10 cellular contexts compared by ENCODE assay signal in genomic region chr17:38728290-38728831, GRCh38. TPM values are rescaled to one million over a fixed set of nuclear protein-coding genes. Genes with fewer than 3 reads are reported as not detected.
DNase-seq lines count a peak whose midpoint lies in the region; ATAC-seq lines count a peak whose summit lies in the region.
"Had no signal": no experiment of that assay in that cellular context is flagged by ENCODE, and none has a peak within 500 bp of the region (broad histone marks: within the 10 kb centered on the region; RNA-seq: fewer than 3 reads in every experiment).

No MANE protein-coding gene starts in this region.

- H3K27ac Mint-ChIP-seq in stimulated activated naive B cell treated with anti-CD40 and anti-IgM and Interleukin-4, amounts not matched to agents 10 μg/mL and 1 μg/mL and 100 μg/mL, for 72 hours = peak overlapping the region; percentile 86

- H3K4me3 ChIP-seq in Karpas-422 (ENCODE audit: low read length) = no peak overlapping the region
- H3K4me3 ChIP-seq in effector memory CD4-positive, alpha-beta T cell (ENCODE audit: insufficient read depth, low read depth, low read length, poor library complexity, severe bottlenecking) = peak overlapping the region; percentile 27
- H3K4me3 ChIP-seq: SJSA1 had no signal

- DNase-seq in Karpas-422 = no peak
- DNase-seq in activated CD4-positive, alpha-beta T cell treated with anti-CD3 and anti-CD28 coated beads for 48 hours = peak; percentile 65
- peak; percentile 60 to 68 (median 64) for DNase-seq in effector memory CD4-positive, alpha-beta T cell
- DNase-seq in stimulated activated naive B cell treated with anti-CD40 and anti-IgM and Interleukin-4, amounts not matched to agents 10 μg/mL and 1 μg/mL and 100 μg/mL, for 72 hours = no peak
- no peak for DNase-seq in NCI-H748 (lab: John Stamatoyannopoulos, UW; ENCODE audit: unreplicated experiment)
- DNase-seq in inferior parietal cortex (ENCODE audit: extremely low spot score) = no peak
- DNase-seq in kidney glomerular epithelial cell (lab: John Stamatoyannopoulos, UW) = no peak

- peaks cover 2 to 7% of the 10 kb centered on the region in 2 donors for H3K9me3 Mint-ChIP-seq in stimulated activated naive B cell treated with anti-CD40 and anti-IgM and Interleukin-4, amounts not matched to agents 10 μg/mL and 1 μg/mL and 100 μg/mL, for 72 hours

- no peak overlapping the region for H3K4me2 ChIP-seq in Karpas-422 (ENCODE audit: low read depth, low read length, poor library complexity, severe bottlenecking)

- no peak for ATAC-seq in stimulated activated naive B cell treated with anti-CD40 and anti-IgM and Interleukin-4, amounts not matched to agents 10 μg/mL and 1 μg/mL and 100 μg/mL, for 72 hours (replicated peaks)
- no peak for ATAC-seq in GM18861 (IDR thresholded peaks at IDR 0.05; ENCODE audit: unreplicated experiment)
- ATAC-seq: esophagus mucosa had no signal

- H3K27ac ChIP-seq in Karpas-422 (ENCODE audit: low read length) = peak overlapping the region; percentile 43
- H3K27ac ChIP-seq in effector memory CD4-positive, alpha-beta T cell (ENCODE audit: insufficient read depth, low read length, poor library complexity, severe bottlenecking) = peak overlapping the region; percentile 64
- H3K27ac ChIP-seq: SJSA1 had no signal

- no peaks in the 10 kb centered on the region for H3K27me3 ChIP-seq in Karpas-422 (ENCODE audit: low read length)
- no peaks in the 10 kb centered on the region for H3K27me3 ChIP-seq in effector memory CD4-positive, alpha-beta T cell (replicated peaks; ENCODE audit: control insufficient read depth, insufficient read depth, low read length, poor library complexity, severe bottlenecking)
- H3K27me3 ChIP-seq: SJSA1 had no signal

- peak overlapping the region; percentile 62 to 72 for H3K4me3 Mint-ChIP-seq in stimulated activated naive B cell treated with anti-CD40 and anti-IgM and Interleukin-4, amounts not matched to agents 10 μg/mL and 1 μg/mL and 100 μg/mL, for 72 hours

- H3K4me1 Mint-ChIP-seq in stimulated activated naive B cell treated with anti-CD40 and anti-IgM and Interleukin-4, amounts not matched to agents 10 μg/mL and 1 μg/mL and 100 μg/mL, for 72 hours = peaks cover 40 to 68% of the 10 kb centered on the region in 2 donors

- H3K9me3 ChIP-seq in Karpas-422 (ENCODE audit: low read length) = no peaks in the 10 kb centered on the region
- no peaks in the 10 kb centered on the region for H3K9me3 ChIP-seq in effector memory CD4-positive, alpha-beta T cell (ENCODE audit: control insufficient read depth, low read length)
- H3K9me3 ChIP-seq: SJSA1 had no signal

- H3K9me2 ChIP-seq in Karpas-422 (replicated peaks; ENCODE audit: insufficient read depth, low read length) = no peaks in the 10 kb centered on the region

- H3K79me2 ChIP-seq in Karpas-422 (ENCODE audit: low read length) = peaks cover 15% of the 10 kb centered on the region

- no peak overlapping the region for H3K9ac ChIP-seq in Karpas-422 (ENCODE audit: low read length)

- no peaks in the 10 kb centered on the region for H4K20me1 ChIP-seq in Karpas-422 (ENCODE audit: insufficient read depth, low read depth, low read length)

- no peaks in the 10 kb centered on the region for H3K27me3 Mint-ChIP-seq in stimulated activated naive B cell treated with anti-CD40 and anti-IgM and Interleukin-4, amounts not matched to agents 10 μg/mL and 1 μg/mL and 100 μg/mL, for 72 hours

- H2AFZ ChIP-seq in Karpas-422 (ENCODE audit: low read length) = no peak overlapping the region

- H3K4me1 ChIP-seq in Karpas-422 (ENCODE audit: low read length) = peaks cover 36% of the 10 kb centered on the region
- H3K4me1 ChIP-seq in effector memory CD4-positive, alpha-beta T cell (ENCODE audit: control insufficient read depth, insufficient read depth, low read length, poor library complexity, severe bottlenecking) = peaks cover 58% of the 10 kb centered on the region

- H3K36me3 Mint-ChIP-seq in stimulated activated naive B cell treated with anti-CD40 and anti-IgM and Interleukin-4, amounts not matched to agents 10 μg/mL and 1 μg/mL and 100 μg/mL, for 72 hours = peaks cover 27% of the 10 kb centered on the region in 2 donors

- no peaks in the 10 kb centered on the region for H3K36me3 ChIP-seq in Karpas-422 (ENCODE audit: insufficient read depth, low read length)
- H3K36me3 ChIP-seq in effector memory CD4-positive, alpha-beta T cell (ENCODE audit: control insufficient read depth, insufficient read depth, low read length) = peaks cover 15% of the 10 kb centered on the region

RNA-seq across cellular contexts. Expression of gene CISD3, which starts 1.8 kb away (rescaled TPM):
- total RNA-seq in Karpas-422 (2014; rRNA removed; shearing (Covaris generic); ENCODE audit: low replicate concordance) = 6.8 and 15.2 TPM in 2 replicates

RNA-seq across cellular contexts. Expression of gene PCGF2, which starts 19.8 kb away (rescaled TPM):
- total RNA-seq in Karpas-422 (2014; rRNA removed; shearing (Covaris generic); ENCODE audit: low replicate concordance) = 0.15 and 0.58 TPM in 2 replicates

RNA-seq across cellular contexts. Expression of gene MLLT6, which starts 23.3 kb away (rescaled TPM):
- total RNA-seq in Karpas-422 (2014; rRNA removed; shearing (Covaris generic); ENCODE audit: low replicate concordance) = 72.4 and 119 TPM in 2 replicates

RNA-seq across cellular contexts. Expression of gene PSMB3, which starts 24.2 kb away (rescaled TPM):
- 243 and 277 TPM in 2 replicates for total RNA-seq in Karpas-422 (2014; rRNA removed; shearing (Covaris generic); ENCODE audit: low replicate concordance)

RNA-seq across cellular contexts. Expression of gene EPOP, which starts 53.6 kb away (rescaled TPM):
- total RNA-seq in Karpas-422 (2014; rRNA removed; shearing (Covaris generic); ENCODE audit: low replicate concordance) = 7.6 and 19.9 TPM in 2 replicates

Comparison
In these comparisons a context has a peak if more than half of its experiments do, and no peak if none do; other contexts are left out.
1. DNase-seq: peak in activated CD4-positive, alpha-beta T cell treated with anti-CD3 and anti-CD28 coated beads for 48 hours (single experiment) and effector memory CD4-positive, alpha-beta T cell (3 of 3); none in Karpas-422 (single experiment), stimulated activated naive B cell treated with anti-CD40 and anti-IgM and Interleukin-4, amounts not matched to agents 10 μg/mL and 1 μg/mL and 100 μg/mL, for 72 hours (single experiment), NCI-H748 (single experiment), inferior parietal cortex (single experiment) and kidney glomerular epithelial cell (single experiment).